ENCODE assay signal across 9 cellular contexts in genomic region chr1:156336242-156336641, GRCh38. TPM values are rescaled to one million over a fixed set of nuclear protein-coding genes. Genes with fewer than 3 reads are reported as not detected.
DNase-seq lines count a peak whose midpoint lies in the region; ATAC-seq and TF ChIP-seq lines count a peak whose summit lies in the region.
"Had no signal": no experiment of that assay in that cellular context is flagged by ENCODE, and none has a peak within 500 bp of the region (broad histone marks: within the 10 kb centered on the region; RNA-seq: fewer than 3 reads in every experiment).

No MANE protein-coding gene starts in this region.

- H3K9me2 ChIP-seq in DOHH2 (replicated peaks; ENCODE audit: control insufficient read depth, low read length) = no peaks in the 10 kb centered on the region

- DNase-seq in astrocyte of the spinal cord (ENCODE audit: low read depth, low spot score) = no peak
- no peak for DNase-seq in naive B cell
- DNase-seq in stimulated activated CD4-positive, alpha-beta T cell treated with anti-CD3 and anti-CD28 coated beads, Interleukin-4, amount 100 ng/mL, for 4 hours = no peak

- no peaks in the 10 kb centered on the region for H3K9me3 Mint-ChIP-seq in naive B cell

- TF ChIP-seq CTCF in DOHH2 (IDR thresholded peaks at IDR 0.05; ENCODE audit: low read depth, low read length, poor library complexity, severe bottlenecking) (peak; percentile 77), astrocyte of the spinal cord (IDR thresholded peaks at IDR 0.05; ENCODE audit: low read depth, low read length) (no peak)

- H3K4me1 Mint-ChIP-seq in naive B cell = peaks cover 29 to 33% (median 31%) of the 10 kb centered on the region in 3 donors

- peaks cover 59% of the 10 kb centered on the region for H3K36me3 ChIP-seq in DOHH2 (ENCODE audit: control insufficient read depth, low read length)
- H3K36me3 ChIP-seq in KOPT-K1 (ENCODE audit: insufficient read depth, low read length) = peaks cover 53% of the 10 kb centered on the region

- H3K27me3 Mint-ChIP-seq in naive B cell = no peaks in the 10 kb centered on the region

- in situ Hi-C loops in astrocyte of the spinal cord (cut with HindIII; ENCODE audit: low sequenced_read_pairs) = no loop called here

- H4K20me1 ChIP-seq in DOHH2 (ENCODE audit: control insufficient read depth, insufficient read depth, low read depth, low read length) = peaks cover 15% of the 10 kb centered on the region; the same call in 1 of the 2 replicates

- H3K4me3 Mint-ChIP-seq in naive B cell = peak overlapping the region in 7 of 8 donors; percentile 70 to 99 (median 99)

- peaks cover 25% of the 10 kb centered on the region for H3K4me1 ChIP-seq in DOHH2 (ENCODE audit: control insufficient read depth, low read length)

- H3K9me3 ChIP-seq in DOHH2 (ENCODE audit: control insufficient read depth, insufficient read depth, low read length) = no peaks in the 10 kb centered on the region
- no peaks in the 10 kb centered on the region for H3K9me3 ChIP-seq in KOPT-K1 (ENCODE audit: insufficient read depth, low read length, poor library complexity, severe bottlenecking)

- ATAC-seq in naive B cell (ENCODE audit: low read depth in 2 of 2) (no peak), HG02981 (IDR thresholded peaks at IDR 0.05; ENCODE audit: unreplicated experiment) (no peak), GM21360 (IDR thresholded peaks at IDR 0.05; ENCODE audit: unreplicated experiment) (no peak), GM21367 (IDR thresholded peaks at IDR 0.05; ENCODE audit: unreplicated experiment) (no peak)

- H3K27me3 ChIP-seq in DOHH2 (ENCODE audit: control insufficient read depth, low read length) = no peaks in the 10 kb centered on the region

- peaks cover 8 to 9% of the 10 kb centered on the region in 2 donors for H3K36me3 Mint-ChIP-seq in naive B cell

- H3K27ac Mint-ChIP-seq in naive B cell = peak overlapping the region in 2 of 6 donors; percentile 56 to 60

- H3K4me2 ChIP-seq in DOHH2 (ENCODE audit: low read length) = peak overlapping the region; percentile 89

- H3K4me3 ChIP-seq in DOHH2 (ENCODE audit: low read length) (peak overlapping the region; percentile 86), astrocyte of the spinal cord (ENCODE audit: low read depth, low read length) (peak overlapping the region; percentile 77)

- peaks cover 65% of the 10 kb centered on the region for H3K79me2 ChIP-seq in DOHH2 (ENCODE audit: control insufficient read depth, low read length)

- peaks cover 19% of the 10 kb centered on the region for H3F3A ChIP-seq in DOHH2 (ENCODE audit: control insufficient read depth, insufficient read depth)

- H3K27ac ChIP-seq in DOHH2 (ENCODE audit: low read depth, low read length) = no peak overlapping the region
- H3K27ac ChIP-seq in KOPT-K1 (ENCODE audit: low read depth, low read length, poor library complexity, severe bottlenecking) = peak overlapping the region; percentile 93

RNA-seq across cellular contexts. Expression of gene CCT3, which starts 1.9 kb away (rescaled TPM):
- polyA plus RNA-seq in naive B cell (ENCODE audit: low read depth in 6 of 6) = 100 to 1,000 TPM; 161 to 293 (median 183) TPM

RNA-seq across cellular contexts. Expression of gene TSACC, which starts 2.1 kb away (rescaled TPM):
- polyA plus RNA-seq in naive B cell (ENCODE audit: low read depth in 6 of 6) = 1 to 10 TPM in 1 of 6 donors, not detected in 5; 1.2 TPM

RNA-seq across cellular contexts. Expression of gene RHBG, which starts 32.8 kb away (rescaled TPM):
- not detected for polyA plus RNA-seq in naive B cell (ENCODE audit: low read depth in 6 of 6)

RNA-seq across cellular contexts. Expression of gene VHLL, which starts 37.1 kb away (rescaled TPM):
- polyA plus RNA-seq in naive B cell (ENCODE audit: low read depth in 6 of 6) = not detected
- polyA plus RNA-seq: urinary bladder had no signal

RNA-seq across cellular contexts. Expression of gene GLMP, which starts 40.8 kb away (rescaled TPM):
- 10 to 100 TPM in 2 of 6 donors, 1 to 10 TPM in 4; 6.3 to 13.4 (median 8.9) TPM for polyA plus RNA-seq in naive B cell (ENCODE audit: low read depth in 6 of 6)
